Comparison of ENCODE assay signal across 17 cellular contexts in the genomic region with DNA sequence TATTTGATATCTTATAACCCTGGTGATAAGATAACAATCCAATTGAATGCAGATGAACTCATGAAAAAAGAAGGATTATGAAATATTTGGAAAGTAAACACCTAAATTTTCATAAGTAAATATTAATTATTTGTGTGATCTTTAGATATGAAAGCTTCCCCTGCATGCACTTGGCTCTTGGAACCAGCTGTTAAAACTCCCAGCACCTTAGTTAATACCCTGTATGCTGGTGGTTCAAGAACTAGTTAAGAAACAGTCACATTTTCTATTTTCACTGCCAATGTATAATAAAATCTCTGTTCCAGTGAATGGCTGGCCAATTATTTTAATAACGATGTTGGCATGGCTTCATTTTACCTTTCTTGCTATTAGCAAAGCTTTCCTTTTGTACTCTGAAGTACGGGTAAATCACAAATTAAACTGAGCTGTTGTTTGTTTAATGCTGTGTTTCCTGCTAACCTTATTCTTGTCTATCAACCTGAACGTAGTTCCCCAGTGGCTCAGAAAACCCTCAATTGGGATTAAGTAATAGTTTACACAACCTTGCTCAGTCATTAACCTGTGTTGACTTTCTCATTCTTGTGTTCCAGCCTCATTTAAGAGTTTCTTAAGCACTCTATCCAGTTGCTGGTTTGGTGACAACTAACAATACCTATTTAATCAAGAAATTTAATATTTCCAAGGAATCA. TPM values are rescaled to one million over a fixed set of nuclear protein-coding genes. Genes with fewer than 3 reads are reported as not detected.
DNase-seq lines count a peak whose midpoint lies in the region; ATAC-seq and TF ChIP-seq lines count a peak whose summit lies in the region.
"Had no signal": no experiment of that assay in that cellular context is flagged by ENCODE, and none has a peak within 500 bp of the region (broad histone marks: within the 10 kb centered on the region; RNA-seq: fewer than 3 reads in every experiment).

No MANE protein-coding gene starts in this region.

- H3K27ac ChIP-seq in stomach, result peak overlapping the region in 4 of 5 donors; percentile 46 to 63 (median 60)
- H3K27ac ChIP-seq in effector memory CD4-positive, alpha-beta T cell (ENCODE audit: insufficient read depth, low read length, poor library complexity, severe bottlenecking), result no peak overlapping the region

- H3K9me3 Mint-ChIP-seq in stimulated activated effector memory CD8-positive, alpha-beta T cell treated with anti-CD3 and anti-CD28 coated beads, Interleukin-12 subunit alpha, Interleukin-12 subunit beta, amount 100 ng/mL, for 72 hours, result no peaks in the 10 kb centered on the region
- H3K9me3 Mint-ChIP-seq: activated T-helper 2 cell treated with anti-CD3 and anti-CD28 coated beads, Interferon-gamma antibody, Interleukin-2, Interleukin-4, amounts not matched to agents 10 μg/mL and 5 μg/mL and 100 μg/mL, durations not matched to agents 14 hours and 24 hours and 36 hours; CD8-positive, alpha-beta T cell; naive thymus-derived CD8-positive, alpha-beta T cell had no signal

- no peak overlapping the region for H3K27ac Mint-ChIP-seq in stimulated activated effector memory CD8-positive, alpha-beta T cell treated with anti-CD3 and anti-CD28 coated beads, Interleukin-12 subunit alpha, Interleukin-12 subunit beta, amount 100 ng/mL, for 72 hours
- H3K27ac Mint-ChIP-seq: activated T-helper 2 cell treated with anti-CD3 and anti-CD28 coated beads, Interferon-gamma antibody, Interleukin-2, Interleukin-4, amounts not matched to agents 10 μg/mL and 5 μg/mL and 100 μg/mL, durations not matched to agents 14 hours and 24 hours and 36 hours; CD8-positive, alpha-beta T cell; naive thymus-derived CD8-positive, alpha-beta T cell had no signal

- no peak overlapping the region for H3K4me3 Mint-ChIP-seq in stimulated activated effector memory CD8-positive, alpha-beta T cell treated with anti-CD3 and anti-CD28 coated beads, Interleukin-12 subunit alpha, Interleukin-12 subunit beta, amount 100 ng/mL, for 72 hours
- H3K4me3 Mint-ChIP-seq: CD8-positive, alpha-beta T cell; naive thymus-derived CD8-positive, alpha-beta T cell had no signal

- H3K4me1 Mint-ChIP-seq in stimulated activated effector memory CD8-positive, alpha-beta T cell treated with anti-CD3 and anti-CD28 coated beads, Interleukin-12 subunit alpha, Interleukin-12 subunit beta, amount 100 ng/mL, for 72 hours, result no peaks in the 10 kb centered on the region
- H3K4me1 Mint-ChIP-seq: naive thymus-derived CD8-positive, alpha-beta T cell had no signal

- H3K9me3 ChIP-seq in stomach, result no peaks in the 10 kb centered on the region
- H3K9me3 ChIP-seq in effector memory CD4-positive, alpha-beta T cell (ENCODE audit: control insufficient read depth, low read length), result no peaks in the 10 kb centered on the region
- H3K9me3 ChIP-seq: gastrocnemius medialis had no signal

- H3K4me1 ChIP-seq in stomach, result peaks cover 6 to 47% (median 7%) of the 10 kb centered on the region in 4 donors
- H3K4me1 ChIP-seq in effector memory CD4-positive, alpha-beta T cell (ENCODE audit: control insufficient read depth, insufficient read depth, low read length, poor library complexity, severe bottlenecking), result no peaks in the 10 kb centered on the region

- no peak for TF ChIP-seq EP300 in stomach (IDR thresholded peaks at IDR 0.05)

- peak; percentile 81 for ATAC-seq in esophagus mucosa
- no peak for ATAC-seq in stimulated activated effector memory CD8-positive, alpha-beta T cell treated with anti-CD3 and anti-CD28 coated beads, Interleukin-12 subunit alpha, Interleukin-12 subunit beta, amount 100 ng/mL, for 72 hours
- ATAC-seq: CD8-positive, alpha-beta T cell; gastrocnemius medialis; naive thymus-derived CD8-positive, alpha-beta T cell; Right ventricle myocardium inferior had no signal

- no peak for TF ChIP-seq POLR2A in stomach (IDR thresholded peaks at IDR 0.05)

- H3K27me3 ChIP-seq in stomach, result no peaks in the 10 kb centered on the region
- H3K27me3 ChIP-seq in effector memory CD4-positive, alpha-beta T cell (replicated peaks; ENCODE audit: control insufficient read depth, insufficient read depth, low read length, poor library complexity, severe bottlenecking), result no peaks in the 10 kb centered on the region
- H3K27me3 ChIP-seq: gastrocnemius medialis had no signal

- TF ChIP-seq CTCF in stomach (IDR thresholded peaks at IDR 0.05), result no peak

- H3K36me3 ChIP-seq in stomach, result no peaks in the 10 kb centered on the region
- H3K36me3 ChIP-seq in effector memory CD4-positive, alpha-beta T cell (ENCODE audit: control insufficient read depth, insufficient read depth, low read length), result no peaks in the 10 kb centered on the region
- H3K36me3 ChIP-seq: gastrocnemius medialis had no signal

- intact Hi-C loops in stomach (cut with DNase I; ENCODE audit: low total_unique reads), result no loop called here

- DNase-seq in NCI-H1092 treated with DMSO at 0.1 percent for 48 hours (lab: John Stamatoyannopoulos, UW) (peak; percentile 93), NCI-H526 (lab: John Stamatoyannopoulos, UW) (peak; percentile 50 to 57), stomach (no peak), G401 (ENCODE audit: low spot score) (no peak), C1 segment of cervical spinal cord (lab: John Stamatoyannopoulos, UW) (no peak)
- DNase-seq in stimulated activated effector memory CD8-positive, alpha-beta T cell treated with anti-CD3 and anti-CD28 coated beads, Interleukin-12 subunit alpha, Interleukin-12 subunit beta, amount 100 ng/mL, for 72 hours (ENCODE audit: low spot score in 2 of 2), result no peak
- DNase-seq in effector memory CD4-positive, alpha-beta T cell, result no peak
- DNase-seq: activated CD4-positive, alpha-beta T cell treated with anti-CD3 and anti-CD28 coated beads, Interleukin-2, amount 50 U/mL, for 4 hours; CD8-positive, alpha-beta T cell; effector CD4-positive, alpha-beta T cell; gastrocnemius medialis; naive thymus-derived CD8-positive, alpha-beta T cell; NCI-H1694; T-helper 9 cell had no signal

- H3K4me3 ChIP-seq in stomach, result no peak overlapping the region
- no peak overlapping the region for H3K4me3 ChIP-seq in effector memory CD4-positive, alpha-beta T cell (ENCODE audit: insufficient read depth, low read depth, low read length, poor library complexity, severe bottlenecking)
- H3K4me3 ChIP-seq: gastrocnemius medialis had no signal

- WGBS in stomach, 5 donors, result 21 to 41% (median 27%) methylated on average over 3 of the region's 3 CpGs

- in situ Hi-C loops in G401 (cut with HindIII; ENCODE audit: low sequenced_read_pairs), result no loop called here

- H3K36me3 Mint-ChIP-seq in stimulated activated effector memory CD8-positive, alpha-beta T cell treated with anti-CD3 and anti-CD28 coated beads, Interleukin-12 subunit alpha, Interleukin-12 subunit beta, amount 100 ng/mL, for 72 hours, result no peaks in the 10 kb centered on the region
- H3K36me3 Mint-ChIP-seq: CD8-positive, alpha-beta T cell; naive thymus-derived CD8-positive, alpha-beta T cell had no signal

RNA-seq across cellular contexts. Expression of gene MET, which starts 38.9 kb away (rescaled TPM):
- total RNA-seq in esophagus mucosa (10.4 TPM), stomach (10 to 100 TPM in 3 of 5 donors, 1 to 10 TPM in 1, under 1 TPM in 1; 0.58 to 36.2 (median 14.5) TPM)
- polyA plus RNA-seq in stomach, result 1 to 10 TPM; 2.0 to 3.7 (median 2.9) TPM
- 0.20 TPM in 1 of 2 replicates, not detected in the other for total RNA-seq in G401 (2014; rRNA removed; shearing (Covaris generic))
- total RNA-seq: CD8-positive, alpha-beta T cell; naive thymus-derived CD8-positive, alpha-beta T cell had no signal
- polyA plus RNA-seq: naive thymus-derived CD8-positive, alpha-beta T cell had no signal

Comparison
In these comparisons a context has a peak if more than half of its experiments do, and no peak if none do; other contexts are left out.
1. DNase-seq: peak in NCI-H1092 treated with DMSO at 0.1 percent for 48 hours (single experiment) and NCI-H526 (2 of 2); none in stomach (single experiment), stimulated activated effector memory CD8-positive, alpha-beta T cell treated with anti-CD3 and anti-CD28 coated beads, Interleukin-12 subunit alpha, Interleukin-12 subunit beta, amount 100 ng/mL, for 72 hours (0 of 2), effector memory CD4-positive, alpha-beta T cell (0 of 3), G401 (single experiment) and C1 segment of cervical spinal cord (0 of 14).